Comparison of ENCODE assay signal across 2 cellular contexts in genomic region chr10:101260764-101261341, GRCh38.
TF ChIP-seq lines count a peak whose summit lies in the region.

No MANE protein-coding gene starts in this region.

TF ChIP-seq in GM23338, 12 proteins besides CTCF, POLR2A, EP300 and RAD21:
- TF ChIP-seq POLR2AphosphoS5 (IDR thresholded peaks at IDR 0.05; ENCODE audit: low read depth), result no peak
- TF ChIP-seq ZNF331 (CRISPR knock-in tag; IDR thresholded peaks at IDR 0.05; ENCODE audit: low read depth), result no peak
- no peak for TF ChIP-seq JUNB (IDR thresholded peaks at IDR 0.05; ENCODE audit: unreplicated experiment)

TF ChIP-seq in H1, 55 proteins besides CTCF, POLR2A, EP300 and RAD21:
- TF ChIP-seq SP1 (IDR thresholded peaks at IDR 0.05; ENCODE audit: low read depth, low read length) (no peak), RXRA (IDR thresholded peaks at IDR 0.05; ENCODE audit: insufficient read depth, low read depth, low read length) (no peak), HDAC2 (IDR thresholded peaks at IDR 0.05; ENCODE audit: borderline replicate concordance in 1 of 2, low read depth in 2 of 2, low read length in 2 of 2) (no peak), TEAD4 (IDR thresholded peaks at IDR 0.05; ENCODE audit: low read depth, low read length) (0 out of 2 replicates have a peak, but pooled peaks have one; percentile 13), SIN3A (conservative IDR thresholded peaks at IDR 0.05 in 1 of 2, IDR thresholded peaks at IDR 0.05 in 1 of 2; ENCODE audit: low read depth in 1 of 2, low read length in 2 of 2) (0 out of 4 replicates have a peak, but pooled peaks of 1 of the 2 experiments have one; percentile 24), NANOG (IDR thresholded peaks at IDR 0.05; ENCODE audit: insufficient read depth, low read depth, low read length, poor library complexity, severe bottlenecking) (no peak), PHF8 (conservative IDR thresholded peaks at IDR 0.05; ENCODE audit: low read depth, low read length) (no peak)
